Comparison of ENCODE assay signal across 12 cellular contexts in genomic region chr2:181138816-181139215, GRCh38.
DNase-seq lines count a peak whose midpoint lies in the region; ATAC-seq and TF ChIP-seq lines count a peak whose summit lies in the region.
"Had no signal": no experiment of that assay in that cellular context is flagged by ENCODE, and none has a peak within 500 bp of the region (broad histone marks: within the 10 kb centered on the region; RNA-seq: fewer than 3 reads in every experiment).

No MANE protein-coding gene starts in this region.

- H3K4me3 ChIP-seq in CD8-positive, alpha-beta T cell (ENCODE audit: low read depth, low read length), result no peak overlapping the region
- H3K4me3 ChIP-seq in fibroblast of the aortic adventitia (ENCODE audit: low read depth, low read length) (no peak overlapping the region), coronary artery (no peak overlapping the region), MG63 (no peak overlapping the region)
- H3K4me3 ChIP-seq: skin epidermis had no signal

- no peak for ATAC-seq in CD8-positive, alpha-beta T cell
- no peak for ATAC-seq in activated CD8-positive, alpha-beta T cell treated with anti-CD3 and anti-CD28 coated beads, Interleukin-2, amount 10 ng/mL, durations not matched to agents 7 days and 5 days

- H3K4me1 Mint-ChIP-seq in CD8-positive, alpha-beta T cell (ENCODE audit: low read depth), result peaks cover 64% of the 10 kb centered on the region
- H3K4me1 Mint-ChIP-seq in activated CD8-positive, alpha-beta T cell treated with anti-CD3 and anti-CD28 coated beads, Interleukin-2, amount 10 ng/mL, durations not matched to agents 7 days and 5 days (ENCODE audit: low read depth), result peaks cover 56% of the 10 kb centered on the region
- H3K4me1 Mint-ChIP-seq in progenitor cell of endocrine pancreas (ENCODE audit: low read depth), result no peaks in the 10 kb centered on the region

- peaks cover 12% of the 10 kb centered on the region for H3K9me3 Mint-ChIP-seq in CD8-positive, alpha-beta T cell
- H3K9me3 Mint-ChIP-seq in activated CD8-positive, alpha-beta T cell treated with anti-CD3 and anti-CD28 coated beads, Interleukin-2, amount 10 ng/mL, durations not matched to agents 7 days and 5 days (ENCODE audit: insufficient read depth), result peaks cover 2% of the 10 kb centered on the region
- no peaks in the 10 kb centered on the region for H3K9me3 Mint-ChIP-seq in progenitor cell of endocrine pancreas (ENCODE audit: low read depth)

- H3K4me3 Mint-ChIP-seq in CD8-positive, alpha-beta T cell, result peak overlapping the region; percentile 8
- no peak overlapping the region for H3K4me3 Mint-ChIP-seq in activated CD8-positive, alpha-beta T cell treated with anti-CD3 and anti-CD28 coated beads, Interleukin-2, amount 10 ng/mL, durations not matched to agents 7 days and 5 days
- H3K4me3 Mint-ChIP-seq in progenitor cell of endocrine pancreas (ENCODE audit: low read depth), result no peak overlapping the region

- no peaks in the 10 kb centered on the region for H3K27me3 ChIP-seq in CD8-positive, alpha-beta T cell (ENCODE audit: insufficient read depth, low read length)
- no peaks in the 10 kb centered on the region for H3K27me3 ChIP-seq in MG63
- H3K27me3 ChIP-seq: neutrophil had no signal

- H3K9me3 ChIP-seq in CD8-positive, alpha-beta T cell (ENCODE audit: low read length), result no peaks in the 10 kb centered on the region
- H3K9me3 ChIP-seq in MG63, result peaks cover 4% of the 10 kb centered on the region
- H3K9me3 ChIP-seq: neutrophil had no signal

- intact Hi-C loops in CD8-positive, alpha-beta T cell (cut with DNase I, micrococcal nuclease), result no loop called here

- POLR2A ChIA-PET in CD8-positive, alpha-beta T cell (lab: Charles Lee), result no interaction called here
- POLR2A ChIA-PET in activated CD8-positive, alpha-beta T cell treated with anti-CD3 and anti-CD28 coated beads, Interleukin-2, amount 10 ng/mL, durations not matched to agents 7 days and 5 days (lab: Charles Lee), result no interaction called here

- no peaks in the 10 kb centered on the region for H3K36me3 ChIP-seq in CD8-positive, alpha-beta T cell (ENCODE audit: insufficient read depth, low read length)
- H3K36me3 ChIP-seq in MG63, result no peaks in the 10 kb centered on the region
- H3K36me3 ChIP-seq: neutrophil had no signal

- CTCF ChIA-PET in CD8-positive, alpha-beta T cell (lab: Charles Lee), result no interaction called here
- CTCF ChIA-PET in activated CD8-positive, alpha-beta T cell treated with anti-CD3 and anti-CD28 coated beads, Interleukin-2, amount 10 ng/mL, durations not matched to agents 7 days and 5 days (lab: Charles Lee), result no interaction called here

- H3K4me1 ChIP-seq in CD8-positive, alpha-beta T cell (ENCODE audit: insufficient read depth, low read length), result peaks cover 47% of the 10 kb centered on the region

- no peaks in the 10 kb centered on the region for H3K27me3 Mint-ChIP-seq in CD8-positive, alpha-beta T cell (ENCODE audit: low read depth)
- no peaks in the 10 kb centered on the region for H3K27me3 Mint-ChIP-seq in activated CD8-positive, alpha-beta T cell treated with anti-CD3 and anti-CD28 coated beads, Interleukin-2, amount 10 ng/mL, durations not matched to agents 7 days and 5 days (ENCODE audit: low read depth)
- peaks cover 3% of the 10 kb centered on the region for H3K27me3 Mint-ChIP-seq in progenitor cell of endocrine pancreas

- peaks cover 24% of the 10 kb centered on the region for H3K36me3 Mint-ChIP-seq in CD8-positive, alpha-beta T cell
- H3K36me3 Mint-ChIP-seq in activated CD8-positive, alpha-beta T cell treated with anti-CD3 and anti-CD28 coated beads, Interleukin-2, amount 10 ng/mL, durations not matched to agents 7 days and 5 days (ENCODE audit: low read depth), result peaks cover 23% of the 10 kb centered on the region
- no peaks in the 10 kb centered on the region for H3K36me3 Mint-ChIP-seq in progenitor cell of endocrine pancreas (ENCODE audit: insufficient read depth)

- DNase-seq in CD8-positive, alpha-beta T cell, result no peak
- peak; percentile 9 for DNase-seq in HPDE6-E6E7 (ENCODE audit: extremely low spot score)
- no peak for DNase-seq in activated CD8-positive, alpha-beta T cell treated with anti-CD3 and anti-CD28 coated beads, Interleukin-2, amount 10 ng/mL, durations not matched to agents 7 days and 5 days
- DNase-seq in fibroblast of the aortic adventitia (ENCODE audit: low read depth), result peak; percentile 28
- no peak for DNase-seq in coronary artery (ENCODE audit: low spot score)
- no peak for DNase-seq in progenitor cell of endocrine pancreas (ENCODE audit: low spot score, unreplicated experiment)
- DNase-seq in MG63, result no peak
- DNase-seq: activated effector memory CD4-positive, alpha-beta T cell treated with Interleukin-2 at 50 U/mL for 16 hours; erythroblast; Karpas-422 had no signal

- TF ChIP-seq CTCF in CD8-positive, alpha-beta T cell (IDR thresholded peaks at IDR 0.05), result no peak
- TF ChIP-seq CTCF in fibroblast of the aortic adventitia (IDR thresholded peaks at IDR 0.05; ENCODE audit: insufficient read depth, low read length) (no peak), coronary artery (IDR thresholded peaks at IDR 0.05) (no peak), progenitor cell of endocrine pancreas (IDR thresholded peaks at IDR 0.05; ENCODE audit: unreplicated experiment) (no peak)

- H3K27ac Mint-ChIP-seq in CD8-positive, alpha-beta T cell, result peak overlapping the region; percentile 87
- H3K27ac Mint-ChIP-seq in activated CD8-positive, alpha-beta T cell treated with anti-CD3 and anti-CD28 coated beads, Interleukin-2, amount 10 ng/mL, durations not matched to agents 7 days and 5 days, result peak overlapping the region; percentile 45
- H3K27ac Mint-ChIP-seq in progenitor cell of endocrine pancreas, result no peak overlapping the region

- no peak overlapping the region for H3K27ac ChIP-seq in CD8-positive, alpha-beta T cell (ENCODE audit: low read depth, low read length)
- no peak overlapping the region for H3K27ac ChIP-seq in coronary artery
- H3K27ac ChIP-seq: neutrophil, skin epidermis had no signal

Comparison
In these comparisons a context has a peak if more than half of its experiments do, and no peak if none do; other contexts are left out.
1. DNase-seq: peak in HPDE6-E6E7 (single experiment) and fibroblast of the aortic adventitia (single experiment); none in CD8-positive, alpha-beta T cell (0 of 7), activated CD8-positive, alpha-beta T cell treated with anti-CD3 and anti-CD28 coated beads, Interleukin-2, amount 10 ng/mL, durations not matched to agents 7 days and 5 days (single experiment), coronary artery (single experiment), progenitor cell of endocrine pancreas (single experiment) and MG63 (single experiment).